18 cellular contexts compared by ENCODE assay signal in the genomic region with DNA sequence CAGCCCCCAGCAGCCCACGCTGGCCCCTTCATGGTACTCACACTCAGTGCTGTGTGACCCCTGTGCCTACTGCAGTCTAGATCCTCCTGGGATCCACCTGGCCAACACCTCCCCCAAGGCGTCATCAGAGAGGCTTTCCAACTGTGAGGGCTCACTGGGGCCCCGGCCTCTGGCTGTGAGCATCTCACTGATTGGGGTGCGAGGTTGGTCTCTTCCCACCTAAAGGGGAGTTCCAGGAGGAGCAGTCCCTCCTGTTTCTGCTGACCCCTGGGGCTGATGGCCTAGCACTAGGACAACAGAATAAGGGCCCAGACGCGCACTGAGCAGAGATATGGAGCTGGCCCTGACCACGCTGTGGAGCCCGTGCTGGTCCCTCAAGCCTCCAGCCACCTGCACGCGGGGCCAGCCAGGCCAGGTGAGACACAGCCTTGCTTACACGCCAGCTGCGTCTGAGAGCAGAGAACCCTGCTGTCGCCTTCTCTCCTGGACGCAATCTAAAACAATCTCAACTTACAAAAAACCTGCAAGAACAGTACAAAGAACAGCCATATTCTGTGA. TPM values are rescaled to one million over a fixed set of nuclear protein-coding genes. Genes with fewer than 3 reads are reported as not detected.
DNase-seq lines count a peak whose midpoint lies in the region; ATAC-seq and TF ChIP-seq lines count a peak whose summit lies in the region.
"Had no signal": no experiment of that assay in that cellular context is flagged by ENCODE, and none has a peak within 500 bp of the region (broad histone marks: within the 10 kb centered on the region; RNA-seq: fewer than 3 reads in every experiment).

No MANE protein-coding gene starts in this region.

- H3K79me2 ChIP-seq in mammary epithelial cell (ENCODE audit: insufficient read depth, low read length): peaks cover 98% of the 10 kb centered on the region

- H3K36me3 ChIP-seq in breast epithelium (no peaks in the 10 kb centered on the region), mammary epithelial cell (ENCODE audit: insufficient read depth, low read length) (no peaks in the 10 kb centered on the region), esophagus muscularis mucosa (no peaks in the 10 kb centered on the region), sigmoid colon (no peaks in the 10 kb centered on the region)
- H3K36me3 ChIP-seq: ovary had no signal

- H3K4me3 ChIP-seq in breast epithelium (no peak overlapping the region), mammary epithelial cell (replicated peaks in 1 of 3; ENCODE audit: insufficient read depth in 1 of 3, low read depth in 2 of 3, low read length in 3 of 3) (no peak overlapping the region), esophagus muscularis mucosa (no peak overlapping the region), sigmoid colon (no peak overlapping the region)
- H3K4me3 ChIP-seq: ovary had no signal

- 93% methylated on average over 14 of the region's 14 CpGs for WGBS in mammary epithelial cell (ENCODE audit: low coverage, missing lambda C conversion rate)
- 90% methylated on average over 10 of the region's 14 CpGs for WGBS in esophagus muscularis mucosa
- WGBS in sigmoid colon, 2 donors: 90 to 95% methylated on average over 14 of the region's 14 CpGs

- no peaks in the 10 kb centered on the region for H3K9me3 ChIP-seq in breast epithelium
- no peaks in the 10 kb centered on the region for H3K9me3 ChIP-seq in mammary epithelial cell (replicated peaks; ENCODE audit: insufficient read depth, low read length)
- no peaks in the 10 kb centered on the region for H3K9me3 ChIP-seq in esophagus muscularis mucosa
- no peaks in the 10 kb centered on the region for H3K9me3 ChIP-seq in sigmoid colon
- H3K9me3 ChIP-seq: ovary had no signal

- H2AFZ ChIP-seq in mammary epithelial cell (ENCODE audit: low read depth, low read length): no peak overlapping the region

- H3K27ac ChIP-seq in breast epithelium: peak overlapping the region; percentile 58 to 92
- no peak overlapping the region for H3K27ac ChIP-seq in mammary epithelial cell (ENCODE audit: insufficient read depth, low read depth, low read length)
- peak overlapping the region; percentile 88 for H3K27ac ChIP-seq in RWPE1
- H3K27ac ChIP-seq in esophagus muscularis mucosa (replicated peaks in 1 of 4): peak overlapping the region in 3 of 4 donors; percentile 31 to 57 (median 35)
- peak overlapping the region in 3 of 4 donors; percentile 38 to 69 (median 44) for H3K27ac ChIP-seq in sigmoid colon
- H3K27ac ChIP-seq: HL-60 had no signal

- dilution Hi-C loops in mammary epithelial cell (cut with HindIII; ENCODE audit: low sequenced_read_pairs): loop anchor here (5.0 to 10.0 kb wide), 5 partner anchors 38 to 268 kb away; a partner anchor contains a TSS

- intact Hi-C loops in breast epithelium (cut with DNase I; ENCODE audit: low total_unique reads): no loop called here
- intact Hi-C loops in mammary epithelial cell (cut with micrococcal nuclease): no loop called here
- intact Hi-C loops in esophagus muscularis mucosa (cut with DNase I): no loop called here
- intact Hi-C loops in sigmoid colon (cut with DNase I): no loop called here

- no peaks in the 10 kb centered on the region for H4K20me1 ChIP-seq in mammary epithelial cell (ENCODE audit: insufficient read depth, low read length)

- CTCF ChIA-PET in mammary epithelial cell (lab: Charles Lee; ENCODE audit: low non-redundant PET): no interaction called here
- CTCF ChIA-PET in RWPE1 (lab: Yijun Ruan, JAX): interaction anchor here (1.5 kb wide), 1 partner anchor 20 kb away, joined by 4 read pairs; no protein-coding TSS in a partner anchor

- TF ChIP-seq POLR2A in breast epithelium (IDR thresholded peaks at IDR 0.05): no peak
- TF ChIP-seq POLR2A in esophagus muscularis mucosa (IDR thresholded peaks at IDR 0.05; ENCODE audit: low read depth): no peak
- TF ChIP-seq POLR2A in sigmoid colon (IDR thresholded peaks at IDR 0.05): no peak

- H3K4me2 ChIP-seq in mammary epithelial cell (ENCODE audit: insufficient read depth, low read depth, low read length): no peak overlapping the region

- DNase-seq in breast epithelium (ENCODE audit: low spot score in 2 of 2): no peak
- no peak for DNase-seq in mammary epithelial cell
- no peak for DNase-seq in RWPE1 (ENCODE audit: low spot score)
- DNase-seq in esophagus muscularis mucosa (ENCODE audit: extremely low spot score): no peak
- no peak for DNase-seq in sigmoid colon
- no peak for DNase-seq in activated CD4-positive, alpha-beta T cell treated with anti-CD3 and anti-CD28 coated beads for 4 hours
- DNase-seq: activated CD4-positive, alpha-beta T cell treated with anti-CD3 and anti-CD28 coated beads for 36 hours; activated naive CD4-positive, alpha-beta T cell treated with anti-CD3 and anti-CD28 coated beads, Interleukin-2, amount 50 U/mL, for 16 hours; activated T-cell treated with anti-CD3 and anti-CD28 coated beads, Interleukin-2, amount 50 U/mL, for 72 hours; DND-41; foreskin fibroblast; IMR-90; islet precursor cell; ovary; T-helper 1 cell had no signal

- TF ChIP-seq CTCF in breast epithelium (IDR thresholded peaks at IDR 0.05) (no peak), mammary epithelial cell (conservative IDR thresholded peaks at IDR 0.05 in 1 of 2, IDR thresholded peaks at IDR 0.05 in 1 of 2; ENCODE audit: extremely low read depth in 1 of 2, insufficient read depth in 1 of 2, low read depth in 1 of 2, low read length in 2 of 2) (no peak), RWPE1 (conservative IDR thresholded peaks at IDR 0.05; ENCODE audit: low read depth) (no peak), esophagus muscularis mucosa (IDR thresholded peaks at IDR 0.05) (no peak), sigmoid colon (IDR thresholded peaks at IDR 0.05) (no peak)

- in situ Hi-C loops in mammary epithelial cell (cut with MboI; ENCODE audit: low sequenced_read_pairs in 2 of 2): no loop called here

- POLR2A ChIA-PET in RWPE1 (lab: Yijun Ruan, JAX; ENCODE audit: low non-redundant PET): no interaction called here

- TF ChIP-seq EP300 in esophagus muscularis mucosa (IDR thresholded peaks at IDR 0.05) (no peak), sigmoid colon (IDR thresholded peaks at IDR 0.05) (no peak)

- H3K9ac ChIP-seq in mammary epithelial cell (ENCODE audit: insufficient read depth, low read length): no peak overlapping the region

- no peak for ATAC-seq in HG02623 (IDR thresholded peaks at IDR 0.05; ENCODE audit: unreplicated experiment)
- ATAC-seq in HG03520 (IDR thresholded peaks at IDR 0.05; ENCODE audit: unreplicated experiment): no peak
- ATAC-seq: activated CD4-positive, alpha-beta T cell treated with anti-CD3 and anti-CD28 coated beads for 36 hours; activated T-cell treated with anti-CD3 and anti-CD28 coated beads, Interleukin-2, amount 50 U/mL, for 72 hours had no signal

- no peaks in the 10 kb centered on the region for H3K27me3 ChIP-seq in breast epithelium
- no peaks in the 10 kb centered on the region for H3K27me3 ChIP-seq in mammary epithelial cell (ENCODE audit: insufficient read depth, low read length)
- no peaks in the 10 kb centered on the region for H3K27me3 ChIP-seq in esophagus muscularis mucosa
- H3K27me3 ChIP-seq in sigmoid colon: no peaks in the 10 kb centered on the region
- H3K27me3 ChIP-seq: ovary had no signal

- peaks cover 29 to 37% of the 10 kb centered on the region in 2 donors for H3K4me1 ChIP-seq in breast epithelium
- H3K4me1 ChIP-seq in mammary epithelial cell (ENCODE audit: insufficient read depth, low read length): peaks cover 31% of the 10 kb centered on the region
- peaks cover 78 to 83% (median 82%) of the 10 kb centered on the region in 4 donors for H3K4me1 ChIP-seq in esophagus muscularis mucosa
- peaks cover 0 to 69% (median 62%) of the 10 kb centered on the region in 4 donors for H3K4me1 ChIP-seq in sigmoid colon

- BruUV-seq in mammary epithelial cell (replicated peaks; lab: Mats Ljungman, UMichigan): no TSS peak

RNA-seq across cellular contexts. Expression of a gene that starts 32.2 kb away (rescaled TPM):
- 10 to 100 TPM; 13.0 to 22.3 (median 15.7) TPM for total RNA-seq in breast epithelium
- total RNA-seq in mammary epithelial cell: 10 to 100 TPM; 17.3 to 27.7 TPM
- polyA plus RNA-seq in mammary epithelial cell: 9.5 TPM
- 10.9 TPM for polyA minus RNA-seq in mammary epithelial cell
- total RNA-seq in esophagus muscularis mucosa: 10 to 100 TPM in 3 of 4 donors, 1 to 10 TPM in 1; 9.1 to 35.1 (median 20.1) TPM
- 10 to 100 TPM in 3 of 4 donors, 1 to 10 TPM in 1; 7.1 to 20.2 (median 11.9) TPM for total RNA-seq in sigmoid colon
- 10 to 100 TPM in 1 of 3 donors, 1 to 10 TPM in 2; 6.2 to 14.6 (median 8.4) TPM for polyA plus RNA-seq in sigmoid colon

RNA-seq across cellular contexts. Expression of a gene that starts 51.8 kb away (rescaled TPM):
- total RNA-seq in breast epithelium: 10 to 100 TPM in 2 of 3 donors, 1 to 10 TPM in 1; 7.4 to 42.9 (median 40.2) TPM
- 10 to 100 TPM; 13.0 to 26.3 TPM for total RNA-seq in mammary epithelial cell
- polyA plus RNA-seq in mammary epithelial cell: 14.9 TPM
- polyA minus RNA-seq in mammary epithelial cell: 10.4 TPM
- 10 to 100 TPM; 15.8 to 38.9 (median 26.2) TPM for total RNA-seq in esophagus muscularis mucosa
- total RNA-seq in sigmoid colon: 10 to 100 TPM in 3 of 4 donors, 1 to 10 TPM in 1; 9.1 to 12.8 (median 11.5) TPM
- 10 to 100 TPM in 1 of 3 donors, 1 to 10 TPM in 2; 3.7 to 18.7 (median 4.2) TPM for polyA plus RNA-seq in sigmoid colon

RNA-seq across cellular contexts. Expression of a gene that starts 53.7 kb away (rescaled TPM):
- total RNA-seq in breast epithelium: 100 to 1,000 TPM; 214 to 336 (median 294) TPM
- total RNA-seq in mammary epithelial cell: 100 to 1,000 TPM; 201 to 213 TPM
- 165 TPM for polyA plus RNA-seq in mammary epithelial cell
- 75.5 TPM for polyA minus RNA-seq in mammary epithelial cell
- total RNA-seq in esophagus muscularis mucosa: 100 to 1,000 TPM; 420 to 568 (median 430) TPM
- 100 to 1,000 TPM; 366 to 456 (median 403) TPM for total RNA-seq in sigmoid colon
- 100 to 1,000 TPM; 200 to 234 (median 232) TPM for polyA plus RNA-seq in sigmoid colon
